ENCODE assay signal across 10 cellular contexts in genomic region chr2:230417436-230417835, GRCh38. TPM values are rescaled to one million over a fixed set of nuclear protein-coding genes. Genes with fewer than 3 reads are reported as not detected.
DNase-seq lines count a peak whose midpoint lies in the region; ATAC-seq, FAIRE-seq and TF ChIP-seq lines count a peak whose summit lies in the region.
"Had no signal": no experiment of that assay in that cellular context is flagged by ENCODE, and none has a peak within 500 bp of the region (broad histone marks: within the 10 kb centered on the region; RNA-seq: fewer than 3 reads in every experiment).

No MANE protein-coding gene starts in this region.

- H3K27me3 ChIP-seq in HepG2 (ENCODE audit: control insufficient read depth in 1 of 2, insufficient read depth in 2 of 2, low read length in 2 of 2), result no peaks in the 10 kb centered on the region; a peak in 1 of 5 replicates
- H3K27me3 ChIP-seq in thyroid gland, result no peaks in the 10 kb centered on the region

- no peak overlapping the region for H3K9ac ChIP-seq in HepG2 (ENCODE audit: insufficient read depth, low read depth, low read length)

- peaks cover 33% of the 10 kb centered on the region for H3K36me3 Mint-ChIP-seq in activated T-cell treated with anti-CD3 and anti-CD28 coated beads, Interleukin-2, amount 50 U/mL, for 4 hours (ENCODE audit: insufficient read depth)
- H3K36me3 Mint-ChIP-seq in activated naive CD8-positive, alpha-beta T cell, result peaks cover 13% of the 10 kb centered on the region

- intact Hi-C loops in HepG2 (cut with micrococcal nuclease; ENCODE audit: unreplicated experiment) (loop anchor here (2.0 to 10.0 kb wide), 2 partner anchors 95 to 193 kb away; partner anchors contain the start of gene SP140), thyroid gland (cut with DNase I) (no loop called here)

- no peaks in the 10 kb centered on the region for H3K79me2 ChIP-seq in HepG2 (ENCODE audit: insufficient read depth, low read length)

- no peak overlapping the region for H2AFZ ChIP-seq in HepG2 (ENCODE audit: low read length)

- TF ChIP-seq CTCF in HepG2 (CRISPR knock-in tag; IDR thresholded peaks at IDR 0.05) (no peak), thyroid gland (IDR thresholded peaks at IDR 0.05) (no peak)

- in situ Hi-C loops in HepG2 (cut with HindIII; ENCODE audit: extremely low pct_ligation_motif_present, low pct_unique_long_range_greater_than_20kb), result no loop called here

- H3K36me3 ChIP-seq in HepG2 (replicated peaks in 1 of 2; ENCODE audit: control insufficient read depth in 1 of 2, insufficient read depth in 2 of 2, low read length in 2 of 2), result no peaks in the 10 kb centered on the region
- no peaks in the 10 kb centered on the region for H3K36me3 ChIP-seq in thyroid gland

- no peak for FAIRE-seq in HepG2 (lab: Jason Lieb, UNC)
- FAIRE-seq: islet of Langerhans had no signal

- WGBS in HepG2 (ENCODE audit: low lambda C conversion rate), result 94% methylated on average over 4 of the region's 4 CpGs
- 70 to 83% methylated on average over 4 of the region's 4 CpGs for WGBS in thyroid gland, 2 donors

- H3K27ac ChIP-seq in HepG2 (ENCODE audit: extremely low read length, insufficient read depth, low read length), result no peak overlapping the region
- peak overlapping the region in 2 of 3 donors; percentile 89 to 93 for H3K27ac ChIP-seq in thyroid gland

- CTCF ChIA-PET in HepG2 (lab: Yijun Ruan, JAX; ENCODE audit: low intra/inter-chr PET ratio, low total read pairs), result no interaction called here

- no peak for TF ChIP-seq POLR2A in HepG2 (IDR thresholded peaks at IDR 0.05; ENCODE audit: insufficient read depth in 1 of 2, low read depth in 2 of 2, low read length in 2 of 2)
- no peak for TF ChIP-seq POLR2A in thyroid gland (IDR thresholded peaks at IDR 0.05)

- H3K4me3 ChIP-seq in HepG2 (replicated peaks in 1 of 3; ENCODE audit: insufficient read depth in 1 of 3, low read depth in 2 of 3, low read length in 3 of 3) (peak overlapping the region in 2 of 3 experiments; percentile 71 to 78; a peak in 2 of 6 replicates), thyroid gland (replicated peaks in 1 of 3) (peak overlapping the region in 1 of 3 donors; percentile 31)

- BruUV-seq in HepG2 (replicated peaks; lab: Mats Ljungman, UMichigan), result no TSS peak

- ATAC-seq in activated T-cell treated with anti-CD3 and anti-CD28 coated beads, Interleukin-2, amount 50 U/mL, for 4 hours, result no peak
- ATAC-seq in HepG2, result no peak
- no peak for ATAC-seq in HG03432 (IDR thresholded peaks at IDR 0.05; ENCODE audit: unreplicated experiment)

- POLR2A ChIA-PET in HepG2 (lab: Yijun Ruan, JAX), result no interaction called here

- no peak for TF ChIP-seq RAD21 in HepG2 (CRISPR knock-in tag; IDR thresholded peaks at IDR 0.05)

- H3K4me1 ChIP-seq in HepG2 (ENCODE audit: insufficient read depth, low read length), result peaks cover 47% of the 10 kb centered on the region
- peaks cover 13 to 50% of the 10 kb centered on the region in 2 donors for H3K4me1 ChIP-seq in thyroid gland

- no peaks in the 10 kb centered on the region for H3K9me3 Mint-ChIP-seq in activated T-cell treated with anti-CD3 and anti-CD28 coated beads, Interleukin-2, amount 50 U/mL, for 4 hours
- no peaks in the 10 kb centered on the region for H3K9me3 Mint-ChIP-seq in activated naive CD8-positive, alpha-beta T cell (ENCODE audit: low read depth)

- peak overlapping the region; percentile 88; the same call in 1 of the 2 replicates for H3K4me2 ChIP-seq in HepG2 (ENCODE audit: low read depth, low read length)

- H3K4me1 Mint-ChIP-seq in activated T-cell treated with anti-CD3 and anti-CD28 coated beads, Interleukin-2, amount 50 U/mL, for 4 hours (ENCODE audit: low read depth), result peaks cover 76% of the 10 kb centered on the region
- peaks cover 82% of the 10 kb centered on the region for H3K4me1 Mint-ChIP-seq in activated naive CD8-positive, alpha-beta T cell (ENCODE audit: low read depth)

- no peaks in the 10 kb centered on the region for H3K27me3 Mint-ChIP-seq in activated T-cell treated with anti-CD3 and anti-CD28 coated beads, Interleukin-2, amount 50 U/mL, for 4 hours (ENCODE audit: low read depth)
- H3K27me3 Mint-ChIP-seq in activated naive CD8-positive, alpha-beta T cell, result no peaks in the 10 kb centered on the region

- H3K9me3 ChIP-seq in HepG2 (ENCODE audit: low read length) (no peaks in the 10 kb centered on the region), thyroid gland (no peaks in the 10 kb centered on the region)

- H4K20me1 ChIP-seq in HepG2 (ENCODE audit: insufficient read depth, low read length), result no peaks in the 10 kb centered on the region

- TF ChIP-seq EP300 in HepG2 (IDR thresholded peaks at IDR 0.05; ENCODE audit: low read depth in 2 of 2, low read length in 2 of 2), result no peak
- TF ChIP-seq EP300 in HepG2 (CRISPR knock-in tag; IDR thresholded peaks at IDR 0.05; ENCODE audit: borderline replicate concordance), result no peak

- peak overlapping the region; percentile 93 for H3K4me3 Mint-ChIP-seq in activated T-cell treated with anti-CD3 and anti-CD28 coated beads, Interleukin-2, amount 50 U/mL, for 4 hours
- H3K4me3 Mint-ChIP-seq in activated naive CD8-positive, alpha-beta T cell, result peak overlapping the region; percentile 92

- no peak for DNase-seq in activated T-cell treated with anti-CD3 and anti-CD28 coated beads, Interleukin-2, amount 50 U/mL, for 4 hours
- no peak for DNase-seq in activated T-cell treated with anti-CD3 and anti-CD28 coated beads for 4 hours
- no peak for DNase-seq in HepG2 (ENCODE audit: low spot score)
- DNase-seq in thyroid gland, result no peak
- DNase-seq in iPS-NIHi7 (ENCODE audit: extremely low spot score), result no peak
- DNase-seq in cerebellum (ENCODE audit: low spot score), result no peak
- DNase-seq: C1 segment of cervical spinal cord had no signal

- peak overlapping the region; percentile 88 for H3K27ac Mint-ChIP-seq in activated naive CD8-positive, alpha-beta T cell

TF ChIP-seq in HepG2, 621 proteins besides CTCF, POLR2A, EP300 and RAD21 (continues in another document):
- TF ChIP-seq FOSL1 (CRISPR knock-in tag; IDR thresholded peaks at IDR 0.05; ENCODE audit: borderline replicate concordance), result no peak
- TF ChIP-seq HMGXB3 (CRISPR knock-in tag; IDR thresholded peaks at IDR 0.05; ENCODE audit: borderline replicate concordance), result no peak
- TF ChIP-seq GZF1 (CRISPR knock-in tag; IDR thresholded peaks at IDR 0.05), result no peak

RNA-seq across cellular contexts. Expression of gene SP100, which starts 1.4 kb away (rescaled TPM):
- 10 to 100 TPM; 50.7 to 69.7 (median 54.9) TPM for total RNA-seq in activated T-cell treated with anti-CD3 and anti-CD28 coated beads, Interleukin-2, amount 50 U/mL, for 4 hours
- total RNA-seq in HepG2 (2016; rRNA removed; fragmentation: Illumina TruSeq; extraction: Trizol) (13.6 and 16.5 TPM in 2 replicates), thyroid gland (100 to 1,000 TPM in 2 of 4 donors, 10 to 100 TPM in 2; 84.0 to 151 (median 98.0) TPM), cerebellum (7.3 TPM)
- 22.2 and 28.9 TPM in 2 replicates for total RNA-seq in HepG2 (2016; cell fraction: cytosol; rRNA removed; fragmentation: Illumina TruSeq; extraction: Trizol; ENCODE audit: low read depth)
- total RNA-seq in HepG2 (2016; cell fraction: insoluble cytoplasmic fraction; rRNA removed; fragmentation: Illumina TruSeq; extraction: Trizol), result 14.4 and 15.9 TPM in 2 replicates
- total RNA-seq in HepG2 (2016; cell fraction: membrane; rRNA removed; fragmentation: Illumina TruSeq; extraction: Trizol), result 16.9 and 18.4 TPM in 2 replicates
- 18.7 and 19.2 TPM in 2 replicates for total RNA-seq in HepG2 (2016; cell fraction: nucleus; rRNA removed; fragmentation: Illumina TruSeq; extraction: Trizol)
- polyA plus RNA-seq in HepG2 (2011; rRNA removed), result 12.6 and 13.2 TPM in 2 replicates
- polyA plus RNA-seq in HepG2 (2011; cell fraction: cytosol; rRNA removed), result 4.5 and 9.2 TPM in 2 replicates
- polyA plus RNA-seq in HepG2 (2011; cell fraction: nucleus; rRNA removed), result 10.7 and 15.6 TPM in 2 replicates
- 12.7 and 18.2 TPM in 2 replicates for polyA plus RNA-seq in HepG2 (2012)
- 4.0 and 5.2 TPM in 2 replicates for polyA plus RNA-seq in HepG2 (2016; cell fraction: cytosol; fragmentation: Illumina TruSeq; extraction: Trizol; ENCODE audit: low read depth)
- 14.5 and 15.9 TPM in 2 replicates for polyA plus RNA-seq in HepG2 (2016; cell fraction: insoluble cytoplasmic fraction; fragmentation: Illumina TruSeq; extraction: Trizol; ENCODE audit: low read depth)
- 5.8 and 6.2 TPM in 2 replicates for polyA plus RNA-seq in HepG2 (2016; cell fraction: membrane; fragmentation: Illumina TruSeq; extraction: Trizol; ENCODE audit: low read depth)
- polyA plus RNA-seq in HepG2 (2016; cell fraction: nucleus; fragmentation: Illumina TruSeq; extraction: Trizol; ENCODE audit: insufficient read depth, low read depth), result 19.8 and 29.2 TPM in 2 replicates
- polyA minus RNA-seq in HepG2 (2011; rRNA and poly(A)+ RNA removed; ENCODE audit: low replicate concordance), result 7.7 and 15.4 TPM in 2 replicates
- polyA minus RNA-seq in HepG2 (2011; cell fraction: cytosol; rRNA and poly(A)+ RNA removed), result 7.0 and 9.0 TPM in 2 replicates
- polyA minus RNA-seq in HepG2 (2011; cell fraction: nucleus; rRNA and poly(A)+ RNA removed), result 40.8 and 50.2 TPM in 2 replicates
